In genomic region chr5:169701910-169702451, GRCh38 we compare ENCODE assay signal across 8 cellular contexts.
DNase-seq lines count a peak whose midpoint lies in the region; ATAC-seq and TF ChIP-seq lines count a peak whose summit lies in the region.

No MANE protein-coding gene starts in this region.

- H3K36me3 Mint-ChIP-seq in activated CD4-positive, alpha-beta memory T cell treated with anti-CD3 and anti-CD28 coated beads for 36 hours, result peaks cover 68% of the 10 kb centered on the region
- peaks cover 84% of the 10 kb centered on the region for H3K36me3 Mint-ChIP-seq in activated CD4-positive, alpha-beta memory T cell treated with anti-CD3 and anti-CD28 coated beads, Interleukin-2, amount 10 ng/mL, durations not matched to agents 7 days and 5 days (ENCODE audit: low read depth)
- peaks cover 74% of the 10 kb centered on the region for H3K36me3 Mint-ChIP-seq in stimulated activated memory B cell treated with anti-CD40 and anti-IgM and Interleukin-4, amounts not matched to agents 10 μg/mL and 1 μg/mL and 100 μg/mL, for 72 hours

- H3K4me3 ChIP-seq in fibroblast of pulmonary artery (replicated peaks; ENCODE audit: low read depth, low read length), result no peak overlapping the region

- peaks cover 41% of the 10 kb centered on the region for H3K4me1 Mint-ChIP-seq in activated CD4-positive, alpha-beta memory T cell treated with anti-CD3 and anti-CD28 coated beads for 36 hours (ENCODE audit: low read depth)
- H3K4me1 Mint-ChIP-seq in activated CD4-positive, alpha-beta memory T cell treated with anti-CD3 and anti-CD28 coated beads, Interleukin-2, amount 10 ng/mL, durations not matched to agents 7 days and 5 days, result peaks cover 16% of the 10 kb centered on the region
- H3K4me1 Mint-ChIP-seq in stimulated activated memory B cell treated with anti-CD40 and anti-IgM and Interleukin-4, amounts not matched to agents 10 μg/mL and 1 μg/mL and 100 μg/mL, for 72 hours, result peaks cover 47% of the 10 kb centered on the region

- no peaks in the 10 kb centered on the region for H3K9me3 Mint-ChIP-seq in activated CD4-positive, alpha-beta memory T cell treated with anti-CD3 and anti-CD28 coated beads for 36 hours
- H3K9me3 Mint-ChIP-seq in activated CD4-positive, alpha-beta memory T cell treated with anti-CD3 and anti-CD28 coated beads, Interleukin-2, amount 10 ng/mL, durations not matched to agents 7 days and 5 days, result no peaks in the 10 kb centered on the region
- no peaks in the 10 kb centered on the region for H3K9me3 Mint-ChIP-seq in stimulated activated memory B cell treated with anti-CD40 and anti-IgM and Interleukin-4, amounts not matched to agents 10 μg/mL and 1 μg/mL and 100 μg/mL, for 72 hours

- no peak overlapping the region for H3K4me3 Mint-ChIP-seq in activated CD4-positive, alpha-beta memory T cell treated with anti-CD3 and anti-CD28 coated beads for 36 hours
- no peak overlapping the region for H3K4me3 Mint-ChIP-seq in activated CD4-positive, alpha-beta memory T cell treated with anti-CD3 and anti-CD28 coated beads, Interleukin-2, amount 10 ng/mL, durations not matched to agents 7 days and 5 days
- no peak overlapping the region for H3K4me3 Mint-ChIP-seq in stimulated activated memory B cell treated with anti-CD40 and anti-IgM and Interleukin-4, amounts not matched to agents 10 μg/mL and 1 μg/mL and 100 μg/mL, for 72 hours

- H3K27me3 Mint-ChIP-seq in activated CD4-positive, alpha-beta memory T cell treated with anti-CD3 and anti-CD28 coated beads for 36 hours, result no peaks in the 10 kb centered on the region
- H3K27me3 Mint-ChIP-seq in activated CD4-positive, alpha-beta memory T cell treated with anti-CD3 and anti-CD28 coated beads, Interleukin-2, amount 10 ng/mL, durations not matched to agents 7 days and 5 days, result no peaks in the 10 kb centered on the region
- H3K27me3 Mint-ChIP-seq in stimulated activated memory B cell treated with anti-CD40 and anti-IgM and Interleukin-4, amounts not matched to agents 10 μg/mL and 1 μg/mL and 100 μg/mL, for 72 hours, result no peaks in the 10 kb centered on the region

- intact Hi-C loops in activated CD4-positive, alpha-beta memory T cell treated with anti-CD3 and anti-CD28 coated beads for 36 hours (cut with micrococcal nuclease), result loop anchor here (2.0 kb wide), 2 partner anchors 19 to 53 kb away; no protein-coding TSS in a partner anchor

- peak; percentile 59 for TF ChIP-seq CTCF in fibroblast of pulmonary artery (IDR thresholded peaks at IDR 0.05; ENCODE audit: low read length, missing control alignments)

- POLR2A ChIA-PET in activated CD4-positive, alpha-beta memory T cell treated with anti-CD3 and anti-CD28 coated beads for 36 hours (lab: Charles Lee), result interaction anchor here (1.0 kb wide), 1 partner anchor 65 kb away, joined by 3 read pairs; the partner anchor contains the start of gene DOCK2
- POLR2A ChIA-PET in activated CD4-positive, alpha-beta memory T cell treated with anti-CD3 and anti-CD28 coated beads, Interleukin-2, amount 10 ng/mL, durations not matched to agents 7 days and 5 days (lab: Charles Lee), result no interaction called here

- peak overlapping the region; percentile 60 for H3K27ac Mint-ChIP-seq in activated CD4-positive, alpha-beta memory T cell treated with anti-CD3 and anti-CD28 coated beads for 36 hours
- H3K27ac Mint-ChIP-seq in activated CD4-positive, alpha-beta memory T cell treated with anti-CD3 and anti-CD28 coated beads, Interleukin-2, amount 10 ng/mL, durations not matched to agents 7 days and 5 days, result no peak overlapping the region
- peak overlapping the region; percentile 78 for H3K27ac Mint-ChIP-seq in stimulated activated memory B cell treated with anti-CD40 and anti-IgM and Interleukin-4, amounts not matched to agents 10 μg/mL and 1 μg/mL and 100 μg/mL, for 72 hours

- no peak for DNase-seq in activated CD4-positive, alpha-beta memory T cell treated with anti-CD3 and anti-CD28 coated beads for 36 hours
- DNase-seq in activated CD4-positive, alpha-beta memory T cell treated with anti-CD3 and anti-CD28 coated beads, Interleukin-2, amount 10 ng/mL, durations not matched to agents 7 days and 5 days, result no peak
- DNase-seq in OCI-M1 (lab: John Stamatoyannopoulos, UW), result peak; percentile 22
- DNase-seq in fibroblast of pulmonary artery (ENCODE audit: low read depth), result peak; percentile 73
- no peak for DNase-seq in epidermal melanocyte (ENCODE audit: insufficient read length, low spot score)

- no peak for ATAC-seq in stimulated activated memory B cell treated with anti-CD40 and anti-IgM and Interleukin-4, amounts not matched to agents 10 μg/mL and 1 μg/mL and 100 μg/mL, for 72 hours
- ATAC-seq in HG03520 (IDR thresholded peaks at IDR 0.05; ENCODE audit: unreplicated experiment) (no peak), GM21381 (IDR thresholded peaks at IDR 0.05; ENCODE audit: unreplicated experiment) (no peak)

- CTCF ChIA-PET in activated CD4-positive, alpha-beta memory T cell treated with anti-CD3 and anti-CD28 coated beads for 36 hours (lab: Charles Lee), result no interaction called here
- CTCF ChIA-PET in activated CD4-positive, alpha-beta memory T cell treated with anti-CD3 and anti-CD28 coated beads, Interleukin-2, amount 10 ng/mL, durations not matched to agents 7 days and 5 days (lab: Charles Lee), result interaction anchor here (1.2 to 1.4 kb wide), 2 partner anchors 38 to 279 kb away, joined by 3 read pairs; no protein-coding TSS in a partner anchor

Comparison
In these comparisons a context has a peak if more than half of its experiments do, and no peak if none do; other contexts are left out.
1. DNase-seq: peak in OCI-M1 (single experiment) and fibroblast of pulmonary artery (single experiment); none in activated CD4-positive, alpha-beta memory T cell treated with anti-CD3 and anti-CD28 coated beads for 36 hours (single experiment), activated CD4-positive, alpha-beta memory T cell treated with anti-CD3 and anti-CD28 coated beads, Interleukin-2, amount 10 ng/mL, durations not matched to agents 7 days and 5 days (single experiment) and epidermal melanocyte (single experiment).